ENCODE assay signal across 2 cellular contexts in the genomic region with DNA sequence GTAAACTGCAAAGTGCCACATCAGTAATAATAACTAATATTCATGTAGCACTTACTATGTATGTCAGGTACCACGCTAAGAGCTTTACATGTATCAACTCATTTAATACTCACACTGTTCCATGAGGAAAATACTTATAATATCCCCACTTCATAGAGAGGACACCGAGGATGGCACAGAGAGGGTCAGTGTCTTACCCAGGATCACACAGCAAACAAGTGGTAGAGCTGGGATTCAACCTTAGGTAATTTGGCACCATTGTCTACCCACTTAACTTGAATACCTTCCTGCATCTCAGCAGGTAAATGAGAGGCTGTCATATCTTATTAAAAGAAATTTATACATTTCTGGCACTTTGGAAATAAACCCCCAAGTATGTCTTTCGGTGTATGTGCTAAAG.
TF ChIP-seq lines count a peak whose summit lies in the region.

No MANE protein-coding gene starts in this region.

TF ChIP-seq in K562, 482 proteins besides CTCF, POLR2A, EP300 and RAD21 (continues in another document):
- TF ChIP-seq, protein P1, sequence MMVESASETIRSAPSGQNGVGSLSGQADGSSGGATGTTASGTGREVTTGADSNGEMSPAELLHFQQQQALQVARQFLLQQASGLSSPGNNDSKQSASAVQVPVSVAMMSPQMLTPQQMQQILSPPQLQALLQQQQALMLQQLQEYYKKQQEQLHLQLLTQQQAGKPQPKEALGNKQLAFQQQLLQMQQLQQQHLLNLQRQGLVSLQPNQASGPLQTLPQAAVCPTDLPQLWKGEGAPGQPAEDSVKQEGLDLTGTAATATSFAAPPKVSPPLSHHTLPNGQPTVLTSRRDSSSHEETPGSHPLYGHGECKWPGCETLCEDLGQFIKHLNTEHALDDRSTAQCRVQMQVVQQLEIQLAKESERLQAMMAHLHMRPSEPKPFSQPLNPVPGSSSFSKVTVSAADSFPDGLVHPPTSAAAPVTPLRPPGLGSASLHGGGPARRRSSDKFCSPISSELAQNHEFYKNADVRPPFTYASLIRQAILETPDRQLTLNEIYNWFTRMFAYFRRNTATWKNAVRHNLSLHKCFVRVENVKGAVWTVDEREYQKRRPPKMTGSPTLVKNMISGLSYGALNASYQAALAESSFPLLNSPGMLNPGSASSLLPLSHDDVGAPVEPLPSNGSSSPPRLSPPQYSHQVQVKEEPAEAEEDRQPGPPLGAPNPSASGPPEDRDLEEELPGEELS (CRISPR knock-in tag; IDR thresholded peaks at IDR 0.05; ENCODE audit: borderline replicate concordance) = no peak
- TF ChIP-seq SMAD1 (IDR thresholded peaks at IDR 0.05; ENCODE audit: low read depth, low read length, partially characterized antibody) = no peak
- TF ChIP-seq, protein P2, sequence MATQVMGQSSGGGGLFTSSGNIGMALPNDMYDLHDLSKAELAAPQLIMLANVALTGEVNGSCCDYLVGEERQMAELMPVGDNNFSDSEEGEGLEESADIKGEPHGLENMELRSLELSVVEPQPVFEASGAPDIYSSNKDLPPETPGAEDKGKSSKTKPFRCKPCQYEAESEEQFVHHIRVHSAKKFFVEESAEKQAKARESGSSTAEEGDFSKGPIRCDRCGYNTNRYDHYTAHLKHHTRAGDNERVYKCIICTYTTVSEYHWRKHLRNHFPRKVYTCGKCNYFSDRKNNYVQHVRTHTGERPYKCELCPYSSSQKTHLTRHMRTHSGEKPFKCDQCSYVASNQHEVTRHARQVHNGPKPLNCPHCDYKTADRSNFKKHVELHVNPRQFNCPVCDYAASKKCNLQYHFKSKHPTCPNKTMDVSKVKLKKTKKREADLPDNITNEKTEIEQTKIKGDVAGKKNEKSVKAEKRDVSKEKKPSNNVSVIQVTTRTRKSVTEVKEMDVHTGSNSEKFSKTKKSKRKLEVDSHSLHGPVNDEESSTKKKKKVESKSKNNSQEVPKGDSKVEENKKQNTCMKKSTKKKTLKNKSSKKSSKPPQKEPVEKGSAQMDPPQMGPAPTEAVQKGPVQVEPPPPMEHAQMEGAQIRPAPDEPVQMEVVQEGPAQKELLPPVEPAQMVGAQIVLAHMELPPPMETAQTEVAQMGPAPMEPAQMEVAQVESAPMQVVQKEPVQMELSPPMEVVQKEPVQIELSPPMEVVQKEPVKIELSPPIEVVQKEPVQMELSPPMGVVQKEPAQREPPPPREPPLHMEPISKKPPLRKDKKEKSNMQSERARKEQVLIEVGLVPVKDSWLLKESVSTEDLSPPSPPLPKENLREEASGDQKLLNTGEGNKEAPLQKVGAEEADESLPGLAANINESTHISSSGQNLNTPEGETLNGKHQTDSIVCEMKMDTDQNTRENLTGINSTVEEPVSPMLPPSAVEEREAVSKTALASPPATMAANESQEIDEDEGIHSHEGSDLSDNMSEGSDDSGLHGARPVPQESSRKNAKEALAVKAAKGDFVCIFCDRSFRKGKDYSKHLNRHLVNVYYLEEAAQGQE (CRISPR knock-in tag; IDR thresholded peaks at IDR 0.05; ENCODE audit: low read depth) = no peak
- TF ChIP-seq FOSL1 (tag; conservative IDR thresholded peaks at IDR 0.05) = no peak
- peak; percentile 26 to 32; a peak in 3 of 4 replicates for TF ChIP-seq KDM1A (IDR thresholded peaks at IDR 0.05)
- TF ChIP-seq ZNF263 (CRISPR knock-in tag; IDR thresholded peaks at IDR 0.05; ENCODE audit: borderline replicate concordance) = no peak
- TF ChIP-seq, protein P3, sequence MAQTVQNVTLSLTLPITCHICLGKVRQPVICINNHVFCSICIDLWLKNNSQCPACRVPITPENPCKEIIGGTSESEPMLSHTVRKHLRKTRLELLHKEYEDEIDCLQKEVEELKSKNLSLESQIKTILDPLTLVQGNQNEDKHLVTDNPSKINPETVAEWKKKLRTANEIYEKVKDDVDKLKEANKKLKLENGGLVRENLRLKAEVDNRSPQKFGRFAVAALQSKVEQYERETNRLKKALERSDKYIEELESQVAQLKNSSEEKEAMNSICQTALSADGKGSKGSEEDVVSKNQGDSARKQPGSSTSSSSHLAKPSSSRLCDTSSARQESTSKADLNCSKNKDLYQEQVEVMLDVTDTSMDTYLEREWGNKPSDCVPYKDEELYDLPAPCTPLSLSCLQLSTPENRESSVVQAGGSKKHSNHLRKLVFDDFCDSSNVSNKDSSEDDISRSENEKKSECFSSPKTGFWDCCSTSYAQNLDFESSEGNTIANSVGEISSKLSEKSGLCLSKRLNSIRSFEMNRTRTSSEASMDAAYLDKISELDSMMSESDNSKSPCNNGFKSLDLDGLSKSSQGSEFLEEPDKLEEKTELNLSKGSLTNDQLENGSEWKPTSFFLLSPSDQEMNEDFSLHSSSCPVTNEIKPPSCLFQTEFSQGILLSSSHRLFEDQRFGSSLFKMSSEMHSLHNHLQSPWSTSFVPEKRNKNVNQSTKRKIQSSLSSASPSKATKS (CRISPR knock-in tag; IDR thresholded peaks at IDR 0.05) = no peak
- peak; percentile 69; the same call in 1 of the 2 replicates for TF ChIP-seq BCOR (IDR thresholded peaks at IDR 0.05)
- no peak for TF ChIP-seq PURB (CRISPR knock-in tag; IDR thresholded peaks at IDR 0.05; ENCODE audit: low read depth)
- TF ChIP-seq, protein P4, sequence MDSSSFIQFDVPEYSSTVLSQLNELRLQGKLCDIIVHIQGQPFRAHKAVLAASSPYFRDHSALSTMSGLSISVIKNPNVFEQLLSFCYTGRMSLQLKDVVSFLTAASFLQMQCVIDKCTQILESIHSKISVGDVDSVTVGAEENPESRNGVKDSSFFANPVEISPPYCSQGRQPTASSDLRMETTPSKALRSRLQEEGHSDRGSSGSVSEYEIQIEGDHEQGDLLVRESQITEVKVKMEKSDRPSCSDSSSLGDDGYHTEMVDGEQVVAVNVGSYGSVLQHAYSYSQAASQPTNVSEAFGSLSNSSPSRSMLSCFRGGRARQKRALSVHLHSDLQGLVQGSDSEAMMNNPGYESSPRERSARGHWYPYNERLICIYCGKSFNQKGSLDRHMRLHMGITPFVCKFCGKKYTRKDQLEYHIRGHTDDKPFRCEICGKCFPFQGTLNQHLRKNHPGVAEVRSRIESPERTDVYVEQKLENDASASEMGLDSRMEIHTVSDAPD (CRISPR knock-in tag; IDR thresholded peaks at IDR 0.05) = no peak
- TF ChIP-seq, protein P5, sequence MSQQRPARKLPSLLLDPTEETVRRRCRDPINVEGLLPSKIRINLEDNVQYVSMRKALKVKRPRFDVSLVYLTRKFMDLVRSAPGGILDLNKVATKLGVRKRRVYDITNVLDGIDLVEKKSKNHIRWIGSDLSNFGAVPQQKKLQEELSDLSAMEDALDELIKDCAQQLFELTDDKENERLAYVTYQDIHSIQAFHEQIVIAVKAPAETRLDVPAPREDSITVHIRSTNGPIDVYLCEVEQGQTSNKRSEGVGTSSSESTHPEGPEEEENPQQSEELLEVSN (IDR thresholded peaks at IDR 0.05; ENCODE audit: borderline replicate concordance in 1 of 2, extremely low read depth in 1 of 2, insufficient read depth in 1 of 2, insufficient read length in 1 of 2, low read depth in 1 of 2, low read length in 1 of 2, poor library complexity in 1 of 2, severe bottlenecking in 1 of 2) = no peak
- no peak for TF ChIP-seq ARID1B (IDR thresholded peaks at IDR 0.05)
- TF ChIP-seq ZNF121 (CRISPR knock-in tag; conservative IDR thresholded peaks at IDR 0.05) = no peak
- no peak for TF ChIP-seq MECOM (CRISPR knock-in tag; IDR thresholded peaks at IDR 0.05)
- TF ChIP-seq XRCC5 (IDR thresholded peaks at IDR 0.05; ENCODE audit: low read depth, low read length) = no peak

TF ChIP-seq in HepG2, 621 proteins besides CTCF, POLR2A, EP300 and RAD21:
- no peak for TF ChIP-seq SP4 (CRISPR knock-in tag; IDR thresholded peaks at IDR 0.05)
- TF ChIP-seq ZNF768 (CRISPR knock-in tag; IDR thresholded peaks at IDR 0.05) = peak; percentile 69; the same call in 1 of the 2 replicates
- peak; percentile 54; the same call in 1 of the 2 replicates for TF ChIP-seq ZMYM3 (CRISPR knock-in tag; IDR thresholded peaks at IDR 0.05)
